In genomic region chr2:119292226-119292625, GRCh38 we compare ENCODE assay signal across 1 cellular context.
TF ChIP-seq lines count a peak whose summit lies in the region.

No MANE protein-coding gene starts in this region.

TF ChIP-seq in HepG2, 621 proteins besides CTCF, POLR2A, EP300 and RAD21 (continued from another document):
- TF ChIP-seq HNF4G (IDR thresholded peaks at IDR 0.05; ENCODE audit: borderline replicate concordance, low read depth, low read length) (no peak), HNF4G (CRISPR knock-in tag; IDR thresholded peaks at IDR 0.05; ENCODE audit: borderline replicate concordance, low read depth) (no peak), ELF3 (CRISPR knock-in tag; IDR thresholded peaks at IDR 0.05) (no peak), SOX6 (IDR thresholded peaks at IDR 0.05) (no peak), SOX6 (CRISPR knock-in tag; IDR thresholded peaks at IDR 0.05) (0 out of 2 replicates have a peak, but pooled peaks have one; percentile 9), MEIS2 (CRISPR knock-in tag; IDR thresholded peaks at IDR 0.05) (no peak), CBX1 (IDR thresholded peaks at IDR 0.05; ENCODE audit: low read depth) (no peak), SETDB1 (CRISPR knock-in tag; IDR thresholded peaks at IDR 0.05; ENCODE audit: borderline replicate concordance) (no peak), EZH2 (conservative IDR thresholded peaks at IDR 0.05; ENCODE audit: low read depth, low read length) (no peak), SMC3 (IDR thresholded peaks at IDR 0.05; ENCODE audit: low read length) (no peak), FOXP4 (CRISPR knock-in tag; IDR thresholded peaks at IDR 0.05) (no peak), AHDC1 (CRISPR knock-in tag; IDR thresholded peaks at IDR 0.05; ENCODE audit: borderline replicate concordance) (no peak), DMTF1 (CRISPR knock-in tag; IDR thresholded peaks at IDR 0.05) (no peak), DRAP1 (CRISPR knock-in tag; IDR thresholded peaks at IDR 0.05) (no peak), FOXM1 (CRISPR knock-in tag; IDR thresholded peaks at IDR 0.05) (no peak), TMF1 (CRISPR knock-in tag; IDR thresholded peaks at IDR 0.05; ENCODE audit: low read depth) (no peak), JUNB (CRISPR knock-in tag; IDR thresholded peaks at IDR 0.05; ENCODE audit: borderline replicate concordance) (no peak), RFX5 (IDR thresholded peaks at IDR 0.05; ENCODE audit: low read depth, low read length) (peak; percentile 73), CEBPB (IDR thresholded peaks at IDR 0.05; ENCODE audit: borderline replicate concordance, low read depth, low read length) (no peak)
